Comparison of ENCODE assay signal across 11 cellular contexts in genomic region chr4:3827616-3828492, GRCh38.
A peak's percentile ranks its signal among the peaks of the same experiment; 100 is the strongest.
DNase-seq lines count a peak whose midpoint lies in the region; ATAC-seq and TF ChIP-seq lines count a peak whose summit lies in the region.
"Had no signal": no experiment of that assay in that cellular context is flagged by ENCODE, and none has a peak within 500 bp of the region (broad histone marks: within the 10 kb centered on the region; RNA-seq: fewer than 3 reads in every experiment).

No MANE protein-coding gene starts in this region.

- POLR2A ChIA-PET in CD4-positive, alpha-beta T cell (lab: Charles Lee): no interaction called here

- H3K27me3 ChIP-seq in left ventricle myocardium inferior (ENCODE audit: low read depth): peaks cover 25% of the 10 kb centered on the region
- H3K27me3 ChIP-seq in sigmoid colon: no peaks in the 10 kb centered on the region
- no peaks in the 10 kb centered on the region for H3K27me3 ChIP-seq in CD4-positive, alpha-beta T cell (ENCODE audit: control insufficient read depth, insufficient read depth, low read length)

- no peaks in the 10 kb centered on the region for H3K36me3 Mint-ChIP-seq in stimulated activated effector memory CD8-positive, alpha-beta T cell treated with anti-CD3 and anti-CD28 coated beads, Interleukin-12 subunit alpha, Interleukin-12 subunit beta, amount 100 ng/mL, for 72 hours
- H3K36me3 Mint-ChIP-seq in CD4-positive, alpha-beta T cell (ENCODE audit: low read depth): no peaks in the 10 kb centered on the region
- H3K36me3 Mint-ChIP-seq: naive thymus-derived CD4-positive, alpha-beta T cell had no signal

- intact Hi-C loops in left ventricle myocardium inferior (cut with micrococcal nuclease) (no loop called here), sigmoid colon (cut with DNase I) (no loop called here)
- intact Hi-C loops in CD4-positive, alpha-beta T cell (cut with DNase I, micrococcal nuclease): no loop called here

- H3K9me3 Mint-ChIP-seq in stimulated activated effector memory CD8-positive, alpha-beta T cell treated with anti-CD3 and anti-CD28 coated beads, Interleukin-12 subunit alpha, Interleukin-12 subunit beta, amount 100 ng/mL, for 72 hours: no peaks in the 10 kb centered on the region
- H3K9me3 Mint-ChIP-seq in CD4-positive, alpha-beta T cell: no peaks in the 10 kb centered on the region
- H3K9me3 Mint-ChIP-seq: activated B cell treated with CpG ODN at 0.5 μM for 24 hours; naive thymus-derived CD4-positive, alpha-beta T cell had no signal

- H3K36me3 ChIP-seq in left ventricle myocardium inferior (no peaks in the 10 kb centered on the region), sigmoid colon (no peaks in the 10 kb centered on the region)

- 23 to 53% methylated on average over 24 of the region's 24 CpGs for WGBS in sigmoid colon, 2 donors

- TF ChIP-seq CTCF in VCaP (conservative IDR thresholded peaks at IDR 0.05): no peak
- no peak for TF ChIP-seq CTCF in left ventricle myocardium inferior (IDR thresholded peaks at IDR 0.05; ENCODE audit: borderline replicate concordance)
- no peak for TF ChIP-seq CTCF in sigmoid colon (IDR thresholded peaks at IDR 0.05)
- TF ChIP-seq CTCF in CD4-positive, alpha-beta T cell (IDR thresholded peaks at IDR 0.05): no peak

- H3K4me3 Mint-ChIP-seq in stimulated activated effector memory CD8-positive, alpha-beta T cell treated with anti-CD3 and anti-CD28 coated beads, Interleukin-12 subunit alpha, Interleukin-12 subunit beta, amount 100 ng/mL, for 72 hours: no peak overlapping the region
- no peak overlapping the region for H3K4me3 Mint-ChIP-seq in CD4-positive, alpha-beta T cell
- H3K4me3 Mint-ChIP-seq: activated B cell treated with CpG ODN at 0.5 μM for 24 hours; naive thymus-derived CD4-positive, alpha-beta T cell had no signal

- H3K4me1 ChIP-seq in left ventricle myocardium inferior (peaks cover 18% of the 10 kb centered on the region), sigmoid colon (peaks cover 0 to 10% (median 10%) of the 10 kb centered on the region in 4 donors)

- no peak overlapping the region for H3K27ac Mint-ChIP-seq in stimulated activated effector memory CD8-positive, alpha-beta T cell treated with anti-CD3 and anti-CD28 coated beads, Interleukin-12 subunit alpha, Interleukin-12 subunit beta, amount 100 ng/mL, for 72 hours
- H3K27ac Mint-ChIP-seq in CD4-positive, alpha-beta T cell: no peak overlapping the region
- H3K27ac Mint-ChIP-seq: activated B cell treated with CpG ODN at 0.5 μM for 24 hours; naive thymus-derived CD4-positive, alpha-beta T cell had no signal

- TF ChIP-seq EP300 in sigmoid colon (IDR thresholded peaks at IDR 0.05): no peak

- H3K27ac ChIP-seq in VCaP: peak overlapping the region; percentile 87
- peak overlapping the region; percentile 82 for H3K27ac ChIP-seq in left ventricle myocardium inferior (replicated peaks)
- no peak overlapping the region for H3K27ac ChIP-seq in sigmoid colon
- H3K27ac ChIP-seq in CD4-positive, alpha-beta T cell (ENCODE audit: low read depth, low read length): no peak overlapping the region

- TF ChIP-seq POLR2A in sigmoid colon (IDR thresholded peaks at IDR 0.05): no peak

- no peak for ATAC-seq in GM19452 (IDR thresholded peaks at IDR 0.05; ENCODE audit: unreplicated experiment)
- ATAC-seq in stimulated activated effector memory CD8-positive, alpha-beta T cell treated with anti-CD3 and anti-CD28 coated beads, Interleukin-12 subunit alpha, Interleukin-12 subunit beta, amount 100 ng/mL, for 72 hours: no peak
- no peak for ATAC-seq in CD4-positive, alpha-beta T cell (ENCODE audit: poor library complexity)
- ATAC-seq: naive thymus-derived CD4-positive, alpha-beta T cell had no signal

- peak; percentile 27 for DNase-seq in GM04504 (ENCODE audit: low read depth)
- peak; percentile 85 for DNase-seq in left ventricle myocardium inferior
- DNase-seq in sigmoid colon: peak; percentile 84
- no peak for DNase-seq in stimulated activated effector memory CD8-positive, alpha-beta T cell treated with anti-CD3 and anti-CD28 coated beads, Interleukin-12 subunit alpha, Interleukin-12 subunit beta, amount 100 ng/mL, for 72 hours (ENCODE audit: low spot score in 2 of 2)
- DNase-seq in activated effector memory CD4-positive, alpha-beta T cell treated with anti-CD3 and anti-CD28 coated beads, Interleukin-2, amount 50 U/mL, for 16 hours: no peak
- DNase-seq in CD4-positive, alpha-beta T cell: no peak
- DNase-seq: activated B cell treated with CpG ODN at 0.5 μM for 24 hours; naive thymus-derived CD4-positive, alpha-beta T cell; NCI-H187 treated with DMSO at 0.1 percent for 48 hours had no signal

- peaks cover 7% of the 10 kb centered on the region for H3K4me1 Mint-ChIP-seq in stimulated activated effector memory CD8-positive, alpha-beta T cell treated with anti-CD3 and anti-CD28 coated beads, Interleukin-12 subunit alpha, Interleukin-12 subunit beta, amount 100 ng/mL, for 72 hours
- H3K4me1 Mint-ChIP-seq in CD4-positive, alpha-beta T cell (ENCODE audit: low read depth): no peaks in the 10 kb centered on the region
- H3K4me1 Mint-ChIP-seq: activated B cell treated with CpG ODN at 0.5 μM for 24 hours; naive thymus-derived CD4-positive, alpha-beta T cell had no signal

- CTCF ChIA-PET in CD4-positive, alpha-beta T cell (lab: Charles Lee): no interaction called here

- H3K4me3 ChIP-seq in left ventricle myocardium inferior (peak overlapping the region; percentile 35), sigmoid colon (no peak overlapping the region)

- H3K27me3 Mint-ChIP-seq in CD4-positive, alpha-beta T cell: peaks cover 4% of the 10 kb centered on the region

- H3K9me3 ChIP-seq in left ventricle myocardium inferior (replicated peaks) (no peaks in the 10 kb centered on the region), sigmoid colon (no peaks in the 10 kb centered on the region)
- H3K9me3 ChIP-seq in CD4-positive, alpha-beta T cell (ENCODE audit: control insufficient read depth, low read length): no peaks in the 10 kb centered on the region

Comparison
In these comparisons a context has a peak if more than half of its experiments do, and no peak if none do; other contexts are left out.
1. DNase-seq: peak in GM04504 (single experiment), left ventricle myocardium inferior (single experiment) and sigmoid colon (single experiment); none in stimulated activated effector memory CD8-positive, alpha-beta T cell treated with anti-CD3 and anti-CD28 coated beads, Interleukin-12 subunit alpha, Interleukin-12 subunit beta, amount 100 ng/mL, for 72 hours (0 of 2), activated effector memory CD4-positive, alpha-beta T cell treated with anti-CD3 and anti-CD28 coated beads, Interleukin-2, amount 50 U/mL, for 16 hours (single experiment) and CD4-positive, alpha-beta T cell (0 of 10).
2. H3K27ac ChIP-seq: peak in VCaP (single experiment) and left ventricle myocardium inferior (single experiment); none in sigmoid colon (0 of 4) and CD4-positive, alpha-beta T cell (single experiment).